8 cellular contexts compared by ENCODE assay signal in the genomic region with DNA sequence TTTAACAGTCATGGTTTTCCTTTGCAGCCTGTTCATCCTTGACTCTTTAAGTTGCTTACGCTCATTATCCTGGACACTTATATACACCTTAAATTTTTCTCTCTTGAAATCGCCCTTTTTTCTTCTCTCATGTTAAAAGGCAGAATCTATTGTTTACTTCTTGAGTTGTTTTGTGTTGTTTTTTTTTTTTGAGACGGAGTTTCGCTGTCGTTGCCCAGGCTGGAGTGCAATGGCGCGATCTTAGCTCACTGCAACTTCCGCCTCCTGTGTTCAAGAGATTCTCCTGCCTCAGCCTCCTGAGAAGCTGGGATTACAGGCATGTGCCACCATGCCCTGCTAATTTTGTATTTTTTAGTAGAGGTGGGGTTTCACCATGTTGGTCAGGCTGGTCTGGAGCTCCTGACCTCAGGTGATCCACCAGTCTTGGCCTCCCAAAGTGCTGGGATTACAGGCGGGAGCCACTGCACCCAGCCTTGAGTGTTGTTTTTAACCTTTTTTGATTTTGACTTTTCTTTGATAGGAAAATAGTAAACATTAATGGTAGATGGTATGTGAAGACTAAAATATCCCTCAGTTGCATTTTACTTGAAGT. TPM values are rescaled to one million over a fixed set of nuclear protein-coding genes. Genes with fewer than 3 reads are reported as not detected.
A peak's percentile ranks its signal among the peaks of the same experiment; 100 is the strongest.
DNase-seq lines count a peak whose midpoint lies in the region; TF ChIP-seq lines count a peak whose summit lies in the region.
"Not testable (repeated sequence)": the region's sequence is repeated elsewhere in the genome, so short reads cannot be mapped to it uniquely, and the experiment has no call there.

No MANE protein-coding gene starts in this region.

- not testable (repeated sequence) for TF ChIP-seq RAD21 in neural cell (conservative IDR thresholded peaks at IDR 0.05)

- POLR2A ChIA-PET in activated CD4-positive, alpha-beta memory T cell treated with anti-CD3 and anti-CD28 coated beads, Interleukin-2, amount 10 ng/mL, durations not matched to agents 7 days and 5 days (lab: Charles Lee), result interaction anchor here (1.4 kb wide), 1 partner anchor 288 kb away, joined by 3 read pairs; no protein-coding TSS in a partner anchor

- H3K4me2 ChIP-seq in BLaER1, result peak overlapping the region; percentile 75
- peak overlapping the region; percentile 86 for H3K4me2 ChIP-seq in SU-DHL-6 (ENCODE audit: low read depth, low read length, poor library complexity, severe bottlenecking)
- not testable (repeated sequence) for H3K4me2 ChIP-seq in neural cell (ENCODE audit: low read length)

- H3K27me3 ChIP-seq in BLaER1; GM06990 (replicated peaks; ENCODE audit: control insufficient read depth, insufficient read depth, low read length); SU-DHL-6 (ENCODE audit: low read length); iPS-18a (ENCODE audit: control insufficient read depth, insufficient read depth, low read length); neural cell (ENCODE audit: insufficient read depth, low read depth, low read length): not testable (repeated sequence)

- not testable (repeated sequence) for H3K9me3 Mint-ChIP-seq in IgD-negative memory B cell; activated CD4-positive, alpha-beta memory T cell treated with anti-CD3 and anti-CD28 coated beads, Interleukin-2, amount 10 ng/mL, durations not matched to agents 7 days and 5 days; activated naive CD8-positive, alpha-beta T cell treated with anti-CD3 and anti-CD28 coated beads for 36 hours

- H3K36me3 ChIP-seq in BLaER1; GM06990 (ENCODE audit: control insufficient read depth, insufficient read depth, low read length); SU-DHL-6 (ENCODE audit: low read length); iPS-18a (ENCODE audit: control insufficient read depth, low read depth, low read length); neural cell (ENCODE audit: insufficient read depth, low read length): not testable (repeated sequence)

- not testable (repeated sequence) for H2AFZ ChIP-seq in SU-DHL-6 (ENCODE audit: low read depth, low read length, severe bottlenecking); neural cell (ENCODE audit: low read depth, low read length)

- not testable (repeated sequence) for H3K9ac ChIP-seq in BLaER1; iPS-18a (ENCODE audit: low read length); neural cell (ENCODE audit: low read length)
- H3K9ac ChIP-seq in SU-DHL-6 (ENCODE audit: low read length), result peak overlapping the region; percentile 91

- not testable (repeated sequence) for H3K4me3 ChIP-seq in BLaER1
- H3K4me3 ChIP-seq in GM06990 (replicated peaks; ENCODE audit: low read depth, low read length) (peak overlapping the region; percentile 74), SU-DHL-6 (ENCODE audit: insufficient read depth, low read length, poor library complexity, severe bottlenecking) (peak overlapping the region; percentile 98), iPS-18a (ENCODE audit: low read length) (peak overlapping the region; percentile 40), neural cell (ENCODE audit: low read length) (peak overlapping the region; percentile 95)

- peaks cover 29% of the 10 kb centered on the region for H4K20me1 ChIP-seq in BLaER1
- not testable (repeated sequence) for H4K20me1 ChIP-seq in SU-DHL-6 (ENCODE audit: low read depth, low read length); neural cell (ENCODE audit: insufficient read depth)

- H3K4me3 Mint-ChIP-seq in IgD-negative memory B cell, result peak overlapping the region; percentile 90 to 99 (median 92)
- peak overlapping the region; percentile 51 for H3K4me3 Mint-ChIP-seq in activated CD4-positive, alpha-beta memory T cell treated with anti-CD3 and anti-CD28 coated beads, Interleukin-2, amount 10 ng/mL, durations not matched to agents 7 days and 5 days
- H3K4me3 Mint-ChIP-seq in activated naive CD8-positive, alpha-beta T cell treated with anti-CD3 and anti-CD28 coated beads for 36 hours, result peak overlapping the region; percentile 18

- TF ChIP-seq CTCF in GM06990 (IDR thresholded peaks at IDR 0.05; ENCODE audit: insufficient read depth, low read length, poor library complexity, severe bottlenecking); SU-DHL-6 (IDR thresholded peaks at IDR 0.05; ENCODE audit: insufficient read depth, low read length, poor library complexity, severe bottlenecking); neural cell (IDR thresholded peaks at IDR 0.05; ENCODE audit: poor library complexity, severe bottlenecking): not testable (repeated sequence)

- H3K36me3 Mint-ChIP-seq in IgD-negative memory B cell; activated CD4-positive, alpha-beta memory T cell treated with anti-CD3 and anti-CD28 coated beads, Interleukin-2, amount 10 ng/mL, durations not matched to agents 7 days and 5 days (ENCODE audit: low read depth); activated naive CD8-positive, alpha-beta T cell treated with anti-CD3 and anti-CD28 coated beads for 36 hours: not testable (repeated sequence)

- not testable (repeated sequence) for H3K27ac ChIP-seq in BLaER1; iPS-18a (ENCODE audit: low read length); neural cell (ENCODE audit: low read length)
- peak overlapping the region; percentile 87 for H3K27ac ChIP-seq in SU-DHL-6 (ENCODE audit: low read depth, low read length)

- peaks cover 37% of the 10 kb centered on the region for H3F3A ChIP-seq in SU-DHL-6 (ENCODE audit: insufficient read depth)
- not testable (repeated sequence) for H3F3A ChIP-seq in neural cell (ENCODE audit: insufficient read depth, low read length, poor library complexity, severe bottlenecking)

- H3K27me3 Mint-ChIP-seq in IgD-negative memory B cell; activated CD4-positive, alpha-beta memory T cell treated with anti-CD3 and anti-CD28 coated beads, Interleukin-2, amount 10 ng/mL, durations not matched to agents 7 days and 5 days; activated naive CD8-positive, alpha-beta T cell treated with anti-CD3 and anti-CD28 coated beads for 36 hours: not testable (repeated sequence)

- peak overlapping the region; percentile 70 to 95 (median 79) for H3K27ac Mint-ChIP-seq in IgD-negative memory B cell
- H3K27ac Mint-ChIP-seq in activated CD4-positive, alpha-beta memory T cell treated with anti-CD3 and anti-CD28 coated beads, Interleukin-2, amount 10 ng/mL, durations not matched to agents 7 days and 5 days, result peak overlapping the region; percentile 59
- peak overlapping the region; percentile 32 for H3K27ac Mint-ChIP-seq in activated naive CD8-positive, alpha-beta T cell treated with anti-CD3 and anti-CD28 coated beads for 36 hours

- not testable (repeated sequence) for H3K9me3 ChIP-seq in BLaER1; SU-DHL-6 (ENCODE audit: insufficient read depth, low read length); iPS-18a (ENCODE audit: control insufficient read depth, low read depth, low read length); neural cell (ENCODE audit: low read length)

- H3K9me2 ChIP-seq in SU-DHL-6 (replicated peaks; ENCODE audit: insufficient read depth, low read length); neural cell (ENCODE audit: insufficient read depth, low read length): not testable (repeated sequence)

- CTCF ChIA-PET in activated CD4-positive, alpha-beta memory T cell treated with anti-CD3 and anti-CD28 coated beads, Interleukin-2, amount 10 ng/mL, durations not matched to agents 7 days and 5 days (lab: Charles Lee), result interaction anchor here (1.2 to 1.5 kb wide), 3 partner anchors 193 to 339 kb away, joined by 3 read pairs; no protein-coding TSS in a partner anchor

- peaks cover 37% of the 10 kb centered on the region for H3K4me1 ChIP-seq in BLaER1
- H3K4me1 ChIP-seq in iPS-18a (ENCODE audit: control insufficient read depth, low read depth, low read length), result peaks cover 25% of the 10 kb centered on the region

- TF ChIP-seq EP300 in neural cell (conservative IDR thresholded peaks at IDR 0.05; ENCODE audit: poor library complexity, severe bottlenecking), result not testable (repeated sequence)

- peak; percentile 28 for DNase-seq in GM06990 (ENCODE audit: extremely low read depth, insufficient read length)
- not testable (repeated sequence) for DNase-seq in activated CD4-positive, alpha-beta memory T cell treated with anti-CD3 and anti-CD28 coated beads, Interleukin-2, amount 10 ng/mL, durations not matched to agents 7 days and 5 days; activated naive CD8-positive, alpha-beta T cell treated with anti-CD3 and anti-CD28 coated beads for 36 hours

- H3K79me2 ChIP-seq in SU-DHL-6 (ENCODE audit: insufficient read depth, low read length) (peaks cover 75% of the 10 kb centered on the region), neural cell (replicated peaks; ENCODE audit: insufficient read depth, low read length) (peaks cover 18% of the 10 kb centered on the region)

- H3K4me1 Mint-ChIP-seq in IgD-negative memory B cell, result peaks cover 31 to 44% (median 34%) of the 10 kb centered on the region in 3 donors
- H3K4me1 Mint-ChIP-seq in activated CD4-positive, alpha-beta memory T cell treated with anti-CD3 and anti-CD28 coated beads, Interleukin-2, amount 10 ng/mL, durations not matched to agents 7 days and 5 days, result peaks cover 52% of the 10 kb centered on the region
- H3K4me1 Mint-ChIP-seq in activated naive CD8-positive, alpha-beta T cell treated with anti-CD3 and anti-CD28 coated beads for 36 hours, result peaks cover 43% of the 10 kb centered on the region

RNA-seq across cellular contexts. Expression of gene DMXL1, which starts 3.0 kb away (rescaled TPM):
- 41.0 TPM for polyA plus RNA-seq in IgD-negative memory B cell
- total RNA-seq in activated CD4-positive, alpha-beta memory T cell treated with anti-CD3 and anti-CD28 coated beads, Interleukin-2, amount 10 ng/mL, durations not matched to agents 7 days and 5 days, result 10 to 100 TPM; 31.5 to 33.0 TPM
- total RNA-seq in activated naive CD8-positive, alpha-beta T cell treated with anti-CD3 and anti-CD28 coated beads for 36 hours, result 10 to 100 TPM; 22.1 to 25.1 TPM
- 27.3 and 46.9 TPM in 2 replicates for polyA plus RNA-seq in neural cell
- 115 and 139 TPM in 2 replicates for polyA minus RNA-seq in neural cell

Comparison
In these comparisons a context has a peak if more than half of its experiments do, and no peak if none do; other contexts are left out.
1. H3K4me3 Mint-ChIP-seq: peak in every context shown above with its lines; median percentile 92 in IgD-negative memory B cell; 51 in activated CD4-positive, alpha-beta memory T cell treated with anti-CD3 and anti-CD28 coated beads, Interleukin-2, amount 10 ng/mL, durations not matched to agents 7 days and 5 days; 18 in activated naive CD8-positive, alpha-beta T cell treated with anti-CD3 and anti-CD28 coated beads for 36 hours.